In the genomic region with DNA sequence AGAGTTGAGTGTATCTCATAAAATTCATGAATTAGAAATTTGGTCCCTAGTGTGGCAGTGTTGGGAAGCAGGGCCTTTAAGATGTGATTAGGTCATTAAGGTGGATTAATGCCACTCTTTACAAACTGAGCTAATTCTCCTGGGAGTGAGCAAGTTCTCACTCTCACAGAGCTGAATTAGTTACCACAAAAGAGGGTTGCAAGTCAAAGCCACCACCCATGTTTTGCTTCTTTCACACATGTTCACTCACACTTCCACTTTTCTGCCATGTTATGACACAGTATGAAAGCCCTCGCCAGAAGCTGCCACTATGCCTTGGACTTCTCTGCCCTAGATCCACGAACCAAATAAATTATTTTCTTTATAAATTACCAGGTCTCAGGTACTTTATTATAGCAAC, we compare ENCODE assay signal across 15 cellular contexts.
DNase-seq lines count a peak whose midpoint lies in the region; ATAC-seq and TF ChIP-seq lines count a peak whose summit lies in the region.
"Had no signal": no experiment of that assay in that cellular context is flagged by ENCODE, and none has a peak within 500 bp of the region (broad histone marks: within the 10 kb centered on the region; RNA-seq: fewer than 3 reads in every experiment).

No MANE protein-coding gene starts in this region.

- no peak overlapping the region for H3K4me3 ChIP-seq in vagina
- H3K4me3 ChIP-seq: colonic mucosa, MG63 had no signal

- no peaks in the 10 kb centered on the region for H3K9me3 Mint-ChIP-seq in activated CD4-positive, alpha-beta T cell treated with anti-CD3 and anti-CD28 coated beads, Interleukin-2, amount 10 ng/mL, durations not matched to agents 24 days and 14 days
- H3K9me3 Mint-ChIP-seq: activated naive CD8-positive, alpha-beta T cell treated with anti-CD3 and anti-CD28 coated beads, Interleukin-2, amount 10 ng/mL, durations not matched to agents 7 days and 5 days; T-cell had no signal

- H3K9me3 ChIP-seq in vagina: no peaks in the 10 kb centered on the region
- H3K9me3 ChIP-seq: BE2C, colonic mucosa, MG63 had no signal

- H3K27ac Mint-ChIP-seq in activated CD4-positive, alpha-beta T cell treated with anti-CD3 and anti-CD28 coated beads, Interleukin-2, amount 10 ng/mL, durations not matched to agents 24 days and 14 days: no peak overlapping the region
- H3K27ac Mint-ChIP-seq: activated naive CD8-positive, alpha-beta T cell treated with anti-CD3 and anti-CD28 coated beads, Interleukin-2, amount 10 ng/mL, durations not matched to agents 7 days and 5 days; naive thymus-derived CD4-positive, alpha-beta T cell; T-cell had no signal

- TF ChIP-seq CTCF in vagina (IDR thresholded peaks at IDR 0.05): no peak

- peak; percentile 85 for ATAC-seq in GM18511 (IDR thresholded peaks at IDR 0.05; ENCODE audit: unreplicated experiment)
- peak; percentile 74 for ATAC-seq in GM21367 (IDR thresholded peaks at IDR 0.05; ENCODE audit: unreplicated experiment)
- ATAC-seq in HG02981 (IDR thresholded peaks at IDR 0.05; ENCODE audit: unreplicated experiment): peak; percentile 97
- ATAC-seq: naive thymus-derived CD4-positive, alpha-beta T cell; T-cell had no signal

- H3K27me3 Mint-ChIP-seq in activated CD4-positive, alpha-beta T cell treated with anti-CD3 and anti-CD28 coated beads, Interleukin-2, amount 10 ng/mL, durations not matched to agents 24 days and 14 days: peaks cover 16% of the 10 kb centered on the region

- no peaks in the 10 kb centered on the region for H3K4me1 Mint-ChIP-seq in activated CD4-positive, alpha-beta T cell treated with anti-CD3 and anti-CD28 coated beads, Interleukin-2, amount 10 ng/mL, durations not matched to agents 24 days and 14 days
- H3K4me1 Mint-ChIP-seq: activated naive CD8-positive, alpha-beta T cell treated with anti-CD3 and anti-CD28 coated beads, Interleukin-2, amount 10 ng/mL, durations not matched to agents 7 days and 5 days; naive thymus-derived CD4-positive, alpha-beta T cell; T-cell had no signal

- intact Hi-C loops in activated CD4-positive, alpha-beta T cell treated with anti-CD3 and anti-CD28 coated beads, Interleukin-2, amount 10 ng/mL, durations not matched to agents 24 days and 14 days (cut with micrococcal nuclease): loop anchor here (10.0 kb wide), 1 partner anchor 57 kb away; no protein-coding TSS in a partner anchor
- intact Hi-C loops in vagina (cut with DNase I): no loop called here

- H3K36me3 Mint-ChIP-seq in activated CD4-positive, alpha-beta T cell treated with anti-CD3 and anti-CD28 coated beads, Interleukin-2, amount 10 ng/mL, durations not matched to agents 24 days and 14 days (ENCODE audit: low read depth): no peaks in the 10 kb centered on the region
- H3K36me3 Mint-ChIP-seq: activated naive CD8-positive, alpha-beta T cell treated with anti-CD3 and anti-CD28 coated beads, Interleukin-2, amount 10 ng/mL, durations not matched to agents 7 days and 5 days; T-cell had no signal

- peak; percentile 4 to 15 for DNase-seq in Kasumi-1 (lab: John Stamatoyannopoulos, UW)
- DNase-seq in NCI-H69 (lab: John Stamatoyannopoulos, UW): no peak
- DNase-seq in activated CD4-positive, alpha-beta T cell treated with anti-CD3 and anti-CD28 coated beads, Interleukin-2, amount 10 ng/mL, durations not matched to agents 24 days and 14 days: no peak
- DNase-seq in vagina (ENCODE audit: extremely low spot score in 2 of 2): no peak
- no peak for DNase-seq in NCI-H1417 (lab: John Stamatoyannopoulos, UW)
- DNase-seq: activated naive CD8-positive, alpha-beta T cell treated with anti-CD3 and anti-CD28 coated beads, Interleukin-2, amount 10 ng/mL, durations not matched to agents 7 days and 5 days; BE2C; colonic mucosa; kidney; MG63; naive thymus-derived CD4-positive, alpha-beta T cell; T-cell had no signal

- H3K4me3 Mint-ChIP-seq in activated CD4-positive, alpha-beta T cell treated with anti-CD3 and anti-CD28 coated beads, Interleukin-2, amount 10 ng/mL, durations not matched to agents 24 days and 14 days: no peak overlapping the region
- H3K4me3 Mint-ChIP-seq: activated naive CD8-positive, alpha-beta T cell treated with anti-CD3 and anti-CD28 coated beads, Interleukin-2, amount 10 ng/mL, durations not matched to agents 7 days and 5 days; naive thymus-derived CD4-positive, alpha-beta T cell; T-cell had no signal

- no peaks in the 10 kb centered on the region for H3K4me1 ChIP-seq in vagina
- H3K4me1 ChIP-seq: BE2C, colonic mucosa had no signal

- no peak overlapping the region for H3K27ac ChIP-seq in vagina
- H3K27ac ChIP-seq: colonic mucosa had no signal

- no peaks in the 10 kb centered on the region for H3K36me3 ChIP-seq in vagina
- H3K36me3 ChIP-seq: BE2C, colonic mucosa, MG63 had no signal

- H3K27me3 ChIP-seq in vagina: no peaks in the 10 kb centered on the region
- H3K27me3 ChIP-seq: BE2C, colonic mucosa, MG63 had no signal

- TF ChIP-seq POLR2A in vagina (IDR thresholded peaks at IDR 0.05): no peak

Comparison
In these comparisons a context has a peak if more than half of its experiments do, and no peak if none do; other contexts are left out.
1. DNase-seq: peak in Kasumi-1 (2 of 2); none in NCI-H69 (single experiment), activated CD4-positive, alpha-beta T cell treated with anti-CD3 and anti-CD28 coated beads, Interleukin-2, amount 10 ng/mL, durations not matched to agents 24 days and 14 days (single experiment), vagina (0 of 2) and NCI-H1417 (0 of 3).
2. Peak in every context shown above with its lines, with median percentiles within 50 percentile points of each other: ATAC-seq.